ENCODE assay signal across 8 cellular contexts in genomic region chr16:88649195-88649923, GRCh38. TPM values are rescaled to one million over a fixed set of nuclear protein-coding genes. Genes with fewer than 3 reads are reported as not detected.
DNase-seq lines count a peak whose midpoint lies in the region; ATAC-seq and TF ChIP-seq lines count a peak whose summit lies in the region.

No MANE protein-coding gene starts in this region.

- H3K4me3 Mint-ChIP-seq in immature natural killer cell = peak overlapping the region; percentile 95 to 98 (median 96)

- peaks cover 10 to 51% (median 24%) of the 10 kb centered on the region in 9 donors for H3K4me1 ChIP-seq in heart right ventricle
- peaks cover 0 to 29% of the 10 kb centered on the region in 2 donors for H3K4me1 ChIP-seq in right atrium auricular region
- H3K4me1 ChIP-seq in vagina = peaks cover 27% of the 10 kb centered on the region

- no peak for DNase-seq in heart right ventricle
- no peak for DNase-seq in right atrium auricular region (ENCODE audit: low spot score)
- DNase-seq in RWPE1 (ENCODE audit: low spot score) = no peak
- DNase-seq in immature natural killer cell = no peak
- DNase-seq in vagina (ENCODE audit: extremely low spot score in 2 of 2) = no peak
- no peak for DNase-seq in occipital lobe (lab: John Stamatoyannopoulos, UW)

- TF ChIP-seq POLR2A in vagina (IDR thresholded peaks at IDR 0.05) = no peak
- no peak for TF ChIP-seq POLR2A in GM18505 (IDR thresholded peaks at IDR 0.05; ENCODE audit: borderline replicate concordance, extremely low read depth, insufficient read depth, insufficient read length)

- peak overlapping the region in 8 of 10 donors; percentile 59 to 98 (median 81) for H3K27ac ChIP-seq in heart right ventricle
- H3K27ac ChIP-seq in right atrium auricular region = peak overlapping the region in 1 of 2 donors; percentile 75
- H3K27ac ChIP-seq in RWPE1 = peak overlapping the region; percentile 71
- no peak overlapping the region for H3K27ac ChIP-seq in vagina

- no peaks in the 10 kb centered on the region for H3K9me3 Mint-ChIP-seq in immature natural killer cell

- TF ChIP-seq CTCF in heart right ventricle (IDR thresholded peaks at IDR 0.05) (no peak), right atrium auricular region (IDR thresholded peaks at IDR 0.05) (no peak), RWPE1 (conservative IDR thresholded peaks at IDR 0.05; ENCODE audit: low read depth) (no peak), vagina (IDR thresholded peaks at IDR 0.05) (no peak)

- peaks cover 0 to 59% (median 0%) of the 10 kb centered on the region in 9 donors for H3K36me3 ChIP-seq in heart right ventricle
- no peaks in the 10 kb centered on the region for H3K36me3 ChIP-seq in right atrium auricular region
- H3K36me3 ChIP-seq in vagina = no peaks in the 10 kb centered on the region

- ATAC-seq in heart right ventricle = no peak
- ATAC-seq in GM18505 (IDR thresholded peaks at IDR 0.05; ENCODE audit: unreplicated experiment) = no peak
- no peak for ATAC-seq in HG03139 (IDR thresholded peaks at IDR 0.05; ENCODE audit: unreplicated experiment)

- H3K9me3 ChIP-seq in heart right ventricle (no peaks in the 10 kb centered on the region), right atrium auricular region (no peaks in the 10 kb centered on the region), vagina (no peaks in the 10 kb centered on the region)

- peaks cover 39 to 46% (median 40%) of the 10 kb centered on the region in 3 donors for H3K27me3 Mint-ChIP-seq in immature natural killer cell (ENCODE audit: low read depth in 3 of 3)

- POLR2A ChIA-PET in RWPE1 (lab: Yijun Ruan, JAX; ENCODE audit: low non-redundant PET) = no interaction called here

- H3K27me3 ChIP-seq in heart right ventricle (no peaks in the 10 kb centered on the region), right atrium auricular region (no peaks in the 10 kb centered on the region), vagina (no peaks in the 10 kb centered on the region)

- H3K27ac Mint-ChIP-seq in immature natural killer cell = peak overlapping the region; percentile 92 to 98 (median 98)

- H3K4me3 ChIP-seq in heart right ventricle (peak overlapping the region in 9 of 10 donors; percentile 45 to 87 (median 76)), right atrium auricular region (peak overlapping the region in 1 of 2 donors; percentile 70), vagina (peak overlapping the region; percentile 73 to 74)

- peaks cover 45 to 57% of the 10 kb centered on the region in 2 donors for H3K4me1 Mint-ChIP-seq in immature natural killer cell

- peaks cover 3 to 15% (median 9%) of the 10 kb centered on the region in 3 donors for H3K36me3 Mint-ChIP-seq in immature natural killer cell

- CTCF ChIA-PET in RWPE1 (lab: Yijun Ruan, JAX) = interaction anchor here (0.6 to 1.1 kb wide), 4 partner anchors 9 to 891 kb away, joined by 3 to 6 read pairs (median 3); no protein-coding TSS in a partner anchor

- WGBS in heart right ventricle, 2 donors = 80 to 85% methylated on average over 20 of the region's 20 CpGs

- intact Hi-C loops in heart right ventricle (cut with DNase I) (no loop called here), vagina (cut with DNase I) (no loop called here)

RNA-seq across cellular contexts. Expression of gene CYBA, which starts 1.5 kb away (rescaled TPM):
- total RNA-seq in heart right ventricle (100 to 1,000 TPM in 1 of 10 donors, 10 to 100 TPM in 9; 13.0 to 117 (median 27.7) TPM), right atrium auricular region (100 to 1,000 TPM in 1 of 2 donors, 10 to 100 TPM in 1; 82.0 to 132 TPM), vagina (188 TPM), occipital lobe (17.8 TPM)
- polyA plus RNA-seq in heart right ventricle (10 to 100 TPM; 72.2 to 90.0 TPM), immature natural killer cell (1,000 to 10,000 TPM; 2,079 to 2,787 (median 2,690) TPM)

RNA-seq across cellular contexts. Expression of gene IL17C, which starts 11.0 kb away (rescaled TPM):
- total RNA-seq in heart right ventricle (not detected), right atrium auricular region (not detected), vagina (not detected), occipital lobe (not detected)
- polyA plus RNA-seq in heart right ventricle (not detected), immature natural killer cell (under 1 TPM in 2 of 3 donors, not detected in 1; 0.64 to 0.80 TPM)

RNA-seq across cellular contexts. Expression of gene MVD, which starts 13.5 kb away (rescaled TPM):
- total RNA-seq in heart right ventricle (10 to 100 TPM; 15.5 to 25.5 (median 20.2) TPM), right atrium auricular region (10 to 100 TPM; 21.5 to 23.1 TPM), vagina (33.1 TPM), occipital lobe (48.8 TPM)
- polyA plus RNA-seq in heart right ventricle (10 to 100 TPM; 34.1 to 36.3 TPM), immature natural killer cell (10 to 100 TPM; 79.4 to 96.6 (median 87.6) TPM)

RNA-seq across cellular contexts. Expression of gene SNAI3, which starts 36.9 kb away (rescaled TPM):
- total RNA-seq in heart right ventricle = 1 to 10 TPM in 7 of 10 donors, under 1 TPM in 3; 0.21 to 8.6 (median 1.1) TPM
- 1 to 10 TPM; 2.3 to 4.5 TPM for polyA plus RNA-seq in heart right ventricle
- 1 to 10 TPM; 1.0 to 1.6 TPM for total RNA-seq in right atrium auricular region
- 10 to 100 TPM in 2 of 3 donors, 1 to 10 TPM in 1; 9.0 to 12.4 (median 11.7) TPM for polyA plus RNA-seq in immature natural killer cell
- not detected for total RNA-seq in vagina
- 0.16 TPM for total RNA-seq in occipital lobe

RNA-seq across cellular contexts. Expression of gene RNF166, which starts 56.8 kb away (rescaled TPM):
- total RNA-seq in heart right ventricle (10 to 100 TPM; 11.8 to 19.1 (median 14.3) TPM), right atrium auricular region (10 to 100 TPM; 16.9 to 19.4 TPM), vagina (26.5 TPM), occipital lobe (10.9 TPM)
- polyA plus RNA-seq in heart right ventricle (10 to 100 TPM; 13.0 to 38.0 TPM), immature natural killer cell (100 to 1,000 TPM; 129 to 157 (median 141) TPM)
